ENCODE assay signal across 24 cellular contexts in genomic region chr5:178295589-178295988, GRCh38.
DNase-seq lines count a peak whose midpoint lies in the region; FAIRE-seq and TF ChIP-seq lines count a peak whose summit lies in the region.
"Had no signal": no experiment of that assay in that cellular context is flagged by ENCODE, and none has a peak within 500 bp of the region (broad histone marks: within the 10 kb centered on the region; RNA-seq: fewer than 3 reads in every experiment).

No MANE protein-coding gene starts in this region.

- no peaks in the 10 kb centered on the region for H3K27me3 ChIP-seq in H1 (replicated peaks in 1 of 4; ENCODE audit: control insufficient read depth in 3 of 4, extremely low read depth in 1 of 4, insufficient read depth in 3 of 4, low read length in 3 of 4)
- peaks cover under 1% of the 10 kb centered on the region for H3K27me3 ChIP-seq in neural progenitor cell
- H3K27me3 ChIP-seq: BE2C, BLaER1 had no signal

- no peak for TF ChIP-seq RAD21 in H1 (IDR thresholded peaks at IDR 0.05 in 1 of 2, conservative IDR thresholded peaks at IDR 0.05 in 1 of 2; ENCODE audit: low read depth in 2 of 2, low read length in 2 of 2)

- no peak for TF ChIP-seq EP300 in H1 (IDR thresholded peaks at IDR 0.05; ENCODE audit: borderline replicate concordance in 1 of 2, low read depth in 2 of 2, low read length in 2 of 2)

- H3K4ac ChIP-seq in H1 (replicated peaks; ENCODE audit: insufficient read length, low read depth, low read length) = no peak overlapping the region

- no peak overlapping the region for H3K23ac ChIP-seq in H1 (ENCODE audit: insufficient read length)

- H2BK120ac ChIP-seq in H1 (replicated peaks; ENCODE audit: low read depth, low read length) = no peak overlapping the region

- FAIRE-seq in D721Med (lab: Jason Lieb, UNC) = peak; percentile 11
- no peak for FAIRE-seq in H1 (lab: Jason Lieb, UNC)
- FAIRE-seq: A204.1, G401.6, GM12891, GM19239 had no signal

- no peak overlapping the region for H2BK15ac ChIP-seq in H1 (ENCODE audit: low read length)

- H3K4me1 ChIP-seq in HEK293 (ENCODE audit: control insufficient read depth, insufficient read depth, low read length) = no peaks in the 10 kb centered on the region
- H3K4me1 ChIP-seq in H1 (replicated peaks in 1 of 4; ENCODE audit: control insufficient read depth in 3 of 4, insufficient read depth in 4 of 4, low read length in 3 of 4) = peaks cover 0 to 4% (median 0%) of the 10 kb centered on the region in 4 experiments; a peak in 1 of 7 replicates
- no peaks in the 10 kb centered on the region for H3K4me1 ChIP-seq in neural progenitor cell
- H3K4me1 ChIP-seq: BE2C had no signal

- H3K4me3 ChIP-seq in HEK293 (ENCODE audit: low read depth, low read length) = no peak overlapping the region
- H3K4me3 ChIP-seq in H1 (ENCODE audit: extremely low read depth in 1 of 4, insufficient read depth in 2 of 4, low read depth in 3 of 4, low read length in 4 of 4) = no peak overlapping the region
- no peak overlapping the region for H3K4me3 ChIP-seq in neural progenitor cell
- H3K4me3 ChIP-seq: BLaER1 had no signal

- no peak overlapping the region for H3K9ac ChIP-seq in H1 (replicated peaks in 1 of 4; ENCODE audit: extremely low read depth in 1 of 4, low read depth in 3 of 4, low read length in 3 of 4)
- H3K9ac ChIP-seq in neural progenitor cell = no peak overlapping the region
- H3K9ac ChIP-seq: BLaER1 had no signal

- H2BK20ac ChIP-seq in H1 (ENCODE audit: low read length) = no peak overlapping the region

- no peak overlapping the region for H3K56ac ChIP-seq in H1 (replicated peaks; ENCODE audit: insufficient read length, low read depth, low read length)

- no peak overlapping the region for H3K27ac ChIP-seq in HEK293 (ENCODE audit: extremely low read depth, low read depth, low read length)
- no peak overlapping the region for H3K27ac ChIP-seq in H1 (ENCODE audit: low read depth, low read length)
- no peak overlapping the region for H3K27ac ChIP-seq in neural progenitor cell
- H3K27ac ChIP-seq: BLaER1 had no signal

- no peaks in the 10 kb centered on the region for H3F3A ChIP-seq in neural progenitor cell (ENCODE audit: low read depth)

- CTCF ChIA-PET in HEK293 (lab: Yijun Ruan, JAX) = interaction anchor here (1.2 kb wide), 1 partner anchor 15 kb away, joined by 4 read pairs; no protein-coding TSS in a partner anchor
- CTCF ChIA-PET in H1 (lab: Charles Lee; ENCODE audit: partially characterized antibody) = interaction anchor here (0.8 to 2.0 kb wide), 8 partner anchors 9 to 36 kb away, joined by 3 to 11 read pairs (median 4); no protein-coding TSS in a partner anchor

- H3K27me3 Mint-ChIP-seq in neural progenitor cell (ENCODE audit: insufficient read depth, low read depth) = peaks cover 11% of the 10 kb centered on the region

- H3K36me3 Mint-ChIP-seq in neural progenitor cell = no peaks in the 10 kb centered on the region
- H3K36me3 Mint-ChIP-seq: CD14-positive monocyte; CD4-positive, alpha-beta memory T cell; CD4-positive, CD25-positive, alpha-beta regulatory T cell; CD8-positive, alpha-beta memory T cell had no signal

- H3K79me2 ChIP-seq in H1 (ENCODE audit: control insufficient read depth in 1 of 2, insufficient read depth in 2 of 2, low read length in 2 of 2) = no peaks in the 10 kb centered on the region
- H3K79me2 ChIP-seq in neural progenitor cell (ENCODE audit: low read depth) = no peaks in the 10 kb centered on the region

- H4K8ac ChIP-seq in H1 (ENCODE audit: extremely low read depth, insufficient read depth, low read length) = no peak overlapping the region

- H3K4me1 Mint-ChIP-seq in neural progenitor cell = peaks cover 22% of the 10 kb centered on the region
- H3K4me1 Mint-ChIP-seq: CD4-positive, alpha-beta memory T cell; CD8-positive, alpha-beta memory T cell had no signal

- peak overlapping the region; percentile 42 for H3K27ac Mint-ChIP-seq in neural progenitor cell
- H3K27ac Mint-ChIP-seq: CD14-positive monocyte; CD4-positive, CD25-positive, alpha-beta regulatory T cell; CD8-positive, alpha-beta memory T cell had no signal

- H3K9me3 ChIP-seq in HEK293 (ENCODE audit: control insufficient read depth, insufficient read depth, low read depth, low read length) (no peaks in the 10 kb centered on the region), H1 (ENCODE audit: insufficient read depth in 2 of 2, low read depth in 1 of 2, low read length in 1 of 2) (no peaks in the 10 kb centered on the region; a peak in 1 of 4 replicates), neural progenitor cell (ENCODE audit: low read depth) (no peaks in the 10 kb centered on the region)
- H3K9me3 ChIP-seq: BE2C had no signal

- H3K79me1 ChIP-seq in H1 (ENCODE audit: low read depth, low read length) = no peaks in the 10 kb centered on the region

- DNase-seq in D721Med (ENCODE audit: insufficient read length, low spot score) (no peak), H1 (ENCODE audit: low read depth in 1 of 2, low spot score in 2 of 2) (no peak), neural progenitor cell (ENCODE audit: low spot score) (no peak), KBM-7 (no peak), NCI-H2107 (lab: John Stamatoyannopoulos, UW) (no peak), NCI-H2196 (lab: John Stamatoyannopoulos, UW; ENCODE audit: unreplicated experiment) (no peak)
- no peak for DNase-seq in stimulated activated CD4-positive, alpha-beta T cell treated with anti-CD3 and anti-CD28 coated beads, Interleukin-4, amount 100 ng/mL, for 1 hour
- DNase-seq: 8988T; ACHN; BE2C; C1 segment of cervical spinal cord; CD4-positive, alpha-beta memory T cell; CD4-positive, CD25-positive, alpha-beta regulatory T cell; CD8-positive, alpha-beta memory T cell; COR-L47; DMS79 treated with DMSO at 0.1 percent for 48 hours; GF-D8 had no signal

- TF ChIP-seq CTCF in D721Med (IDR thresholded peaks at IDR 0.05; ENCODE audit: insufficient read depth, missing control alignments) (no peak), HEK293 (tag by site-specific recombination; IDR thresholded peaks at IDR 0.05) (no peak), H1 (IDR thresholded peaks at IDR 0.05; ENCODE audit: control extremely low read depth in 1 of 3, insufficient read depth in 1 of 3, low read depth in 1 of 3, low read length in 3 of 3) (no peak), neural progenitor cell (IDR thresholded peaks at IDR 0.05) (no peak)

- POLR2A ChIA-PET in HEK293 (lab: Yijun Ruan, JAX) (no interaction called here), H1 (lab: Charles Lee; ENCODE audit: partially characterized antibody) (no interaction called here)

- H3K4me2 ChIP-seq in H1 (ENCODE audit: insufficient read depth in 1 of 2, low read depth in 2 of 2, low read length in 2 of 2) (no peak overlapping the region), neural progenitor cell (no peak overlapping the region)
- H3K4me2 ChIP-seq: BLaER1 had no signal

- in situ Hi-C loops in KBM-7 (cut with MboI; ENCODE audit: low pct_unique_long_range_greater_than_20kb, low sequenced_read_pairs) = loop anchor here (25.0 kb wide), 1 partner anchor 292 kb away; the partner anchor contains the start of gene COL23A1

- no peak overlapping the region for H3K14ac ChIP-seq in H1 (ENCODE audit: insufficient read length)

- no peak overlapping the region for H2BK12ac ChIP-seq in H1 (ENCODE audit: low read depth, low read length)

- H4K20me1 ChIP-seq in H1 (replicated peaks in 1 of 2; ENCODE audit: control insufficient read depth in 1 of 2, insufficient read depth in 2 of 2, low read length in 2 of 2) (peaks cover 0 to 2% of the 10 kb centered on the region in 2 experiments), neural progenitor cell (ENCODE audit: low read depth) (no peaks in the 10 kb centered on the region)
- H4K20me1 ChIP-seq: BLaER1 had no signal

- no peak overlapping the region for H2BK5ac ChIP-seq in H1 (ENCODE audit: low read depth, low read length)

- no peaks in the 10 kb centered on the region for H3K23me2 ChIP-seq in H1 (ENCODE audit: low read depth, low read length)

- H3K36me3 ChIP-seq in HEK293 (ENCODE audit: control insufficient read depth in 2 of 2, insufficient read depth in 1 of 2, low read length in 2 of 2) (no peaks in the 10 kb centered on the region), H1 (ENCODE audit: control insufficient read depth in 2 of 4, insufficient read depth in 4 of 4, low read length in 3 of 4) (no peaks in the 10 kb centered on the region), neural progenitor cell (no peaks in the 10 kb centered on the region)
- H3K36me3 ChIP-seq: BE2C, BLaER1 had no signal

- H4K5ac ChIP-seq in H1 (ENCODE audit: insufficient read length, low read depth, low read length) = no peak overlapping the region

- no peak for TF ChIP-seq POLR2A in H1 (IDR thresholded peaks at IDR 0.05; ENCODE audit: control extremely low read depth in 1 of 2, low read depth in 2 of 2, low read length in 2 of 2)

- H4K91ac ChIP-seq in H1 (replicated peaks; ENCODE audit: insufficient read length, low read length) = no peak overlapping the region

- H3K18ac ChIP-seq in H1 (ENCODE audit: extremely low read depth, low read length) = no peak overlapping the region

- H2AFZ ChIP-seq in H1 (ENCODE audit: low read length) (no peak overlapping the region), neural progenitor cell (replicated peaks) (no peak overlapping the region)

- peaks cover 5% of the 10 kb centered on the region for H3K9me3 Mint-ChIP-seq in neural progenitor cell
- H3K9me3 Mint-ChIP-seq: CD8-positive, alpha-beta memory T cell had no signal

- H3K4me3 Mint-ChIP-seq in neural progenitor cell = no peak overlapping the region
- H3K4me3 Mint-ChIP-seq: CD14-positive monocyte; CD4-positive, alpha-beta memory T cell; CD4-positive, CD25-positive, alpha-beta regulatory T cell; CD8-positive, alpha-beta memory T cell had no signal

- no peak overlapping the region for H2AK5ac ChIP-seq in H1 (ENCODE audit: low read depth, low read length)

TF ChIP-seq in HEK293, 187 proteins besides CTCF, POLR2A, EP300 and RAD21 (continues in another document):
- no peak for TF ChIP-seq ZNF211 (tag by site-specific recombination; IDR thresholded peaks at IDR 0.05; ENCODE audit: low read depth)
- TF ChIP-seq ZNF146 (tag by site-specific recombination; IDR thresholded peaks at IDR 0.05) = peak; percentile 99

TF ChIP-seq in H1, 55 proteins besides CTCF, POLR2A, EP300 and RAD21:
- TF ChIP-seq KDM1A (IDR thresholded peaks at IDR 0.05; ENCODE audit: borderline replicate concordance, low read length) (peak; percentile 91), RBBP5 (IDR thresholded peaks at IDR 0.05; ENCODE audit: borderline replicate concordance, low read depth, low read length) (no peak)
